Comparison of ENCODE assay signal across 11 cellular contexts in the genomic region with DNA sequence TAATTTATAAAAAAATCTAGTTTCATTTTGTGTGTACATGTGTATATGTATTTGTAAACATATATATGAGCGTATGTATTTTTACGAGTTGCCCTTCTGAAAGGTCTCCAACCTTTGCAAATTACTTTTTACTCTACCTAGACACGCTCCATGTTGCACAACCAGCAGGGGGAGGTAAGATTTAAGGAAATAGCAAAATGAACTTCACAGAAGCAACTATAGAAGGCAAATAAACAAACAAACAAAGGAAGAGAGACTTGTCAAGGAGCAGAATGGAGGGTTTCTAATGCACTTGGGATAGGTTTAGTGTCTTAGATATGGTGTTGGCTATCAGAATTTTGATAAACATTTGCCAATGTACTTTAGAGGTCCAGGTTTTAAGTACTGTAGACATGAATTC.
A peak's percentile ranks its signal among the peaks of the same experiment; 100 is the strongest.
DNase-seq lines count a peak whose midpoint lies in the region; ATAC-seq and TF ChIP-seq lines count a peak whose summit lies in the region.
"Had no signal": no experiment of that assay in that cellular context is flagged by ENCODE, and none has a peak within 500 bp of the region (broad histone marks: within the 10 kb centered on the region; RNA-seq: fewer than 3 reads in every experiment).

No MANE protein-coding gene starts in this region.

- H3F3A ChIP-seq in GM23338 (replicated peaks; ENCODE audit: low read depth) (no peaks in the 10 kb centered on the region), PC-9 (ENCODE audit: insufficient read depth, low read depth) (no peaks in the 10 kb centered on the region)

- intact Hi-C loops in left lung (cut with DNase I) = no loop called here
- intact Hi-C loops in PC-9 (cut with micrococcal nuclease; ENCODE audit: unreplicated experiment) = no loop called here

- in situ Hi-C loops in SK-MEL-5 (cut with HindIII; ENCODE audit: low pct_unique_long_range_greater_than_20kb, low sequenced_read_pairs) = no loop called here

- no TSS peak for BruUV-seq in PC-9 (replicated peaks; lab: Mats Ljungman, UMichigan)

- H3K27ac Mint-ChIP-seq in GM23338 = no peak overlapping the region
- no peak overlapping the region for H3K27ac Mint-ChIP-seq in activated T-cell treated with anti-CD3 and anti-CD28 coated beads, Interleukin-2, amount 50 U/mL, for 24 hours
- no peak overlapping the region for H3K27ac Mint-ChIP-seq in activated CD4-positive, alpha-beta T cell treated with anti-CD3 and anti-CD28 coated beads, Interleukin-2, amount 10 ng/mL, durations not matched to agents 7 days and 5 days

- no peak overlapping the region for H3K27ac ChIP-seq in GM23338 (ENCODE audit: low read depth)
- no peak overlapping the region for H3K27ac ChIP-seq in left lung
- H3K27ac ChIP-seq in PC-9 = no peak overlapping the region
- H3K27ac ChIP-seq: parathyroid adenoma had no signal

- TF ChIP-seq CTCF in GM23338 (conservative IDR thresholded peaks at IDR 0.05; ENCODE audit: low read depth in 2 of 2) (peak; percentile 68 to 85), left lung (IDR thresholded peaks at IDR 0.05) (peak in 1 of 2 donors; percentile 14), PC-9 (conservative IDR thresholded peaks at IDR 0.05) (no peak; the same call in 1 of the 2 replicates)

- H3K9me3 ChIP-seq in left lung = no peaks in the 10 kb centered on the region
- no peaks in the 10 kb centered on the region for H3K9me3 ChIP-seq in PC-9 (ENCODE audit: insufficient read depth, low read depth)

- CTCF ChIA-PET in PC-9 (lab: Charles Lee) = no interaction called here
- CTCF ChIA-PET in activated CD4-positive, alpha-beta T cell treated with anti-CD3 and anti-CD28 coated beads, Interleukin-2, amount 10 ng/mL, durations not matched to agents 7 days and 5 days (lab: Charles Lee) = no interaction called here

- H3K27me3 ChIP-seq in GM23338 (ENCODE audit: insufficient read depth) (no peaks in the 10 kb centered on the region), left lung (no peaks in the 10 kb centered on the region), PC-9 (ENCODE audit: insufficient read depth, low read depth) (no peaks in the 10 kb centered on the region)

- H3K36me3 Mint-ChIP-seq in GM23338 (ENCODE audit: low read depth) = no peaks in the 10 kb centered on the region
- no peaks in the 10 kb centered on the region for H3K36me3 Mint-ChIP-seq in activated T-cell treated with anti-CD3 and anti-CD28 coated beads, Interleukin-2, amount 50 U/mL, for 24 hours (ENCODE audit: low read depth)
- H3K36me3 Mint-ChIP-seq in activated CD4-positive, alpha-beta T cell treated with anti-CD3 and anti-CD28 coated beads, Interleukin-2, amount 10 ng/mL, durations not matched to agents 7 days and 5 days (ENCODE audit: low read depth) = no peaks in the 10 kb centered on the region

- H4K20me1 ChIP-seq in GM23338 (replicated peaks; ENCODE audit: insufficient read depth) = no peaks in the 10 kb centered on the region
- no peaks in the 10 kb centered on the region for H4K20me1 ChIP-seq in PC-9 (ENCODE audit: insufficient read depth)

- H3K4me2 ChIP-seq in GM23338 (no peak overlapping the region), PC-9 (no peak overlapping the region)

- no peaks in the 10 kb centered on the region for H3K27me3 Mint-ChIP-seq in GM23338 (ENCODE audit: insufficient read depth, low read depth, poor library complexity)
- no peaks in the 10 kb centered on the region for H3K27me3 Mint-ChIP-seq in activated T-cell treated with anti-CD3 and anti-CD28 coated beads, Interleukin-2, amount 50 U/mL, for 24 hours
- H3K27me3 Mint-ChIP-seq in activated CD4-positive, alpha-beta T cell treated with anti-CD3 and anti-CD28 coated beads, Interleukin-2, amount 10 ng/mL, durations not matched to agents 7 days and 5 days = no peaks in the 10 kb centered on the region

- H3K4me1 Mint-ChIP-seq in GM23338 = peaks cover 3% of the 10 kb centered on the region; the same call in 1 of the 3 replicates
- H3K4me1 Mint-ChIP-seq in activated T-cell treated with anti-CD3 and anti-CD28 coated beads, Interleukin-2, amount 50 U/mL, for 24 hours (ENCODE audit: low read depth) = no peaks in the 10 kb centered on the region
- no peaks in the 10 kb centered on the region for H3K4me1 Mint-ChIP-seq in activated CD4-positive, alpha-beta T cell treated with anti-CD3 and anti-CD28 coated beads, Interleukin-2, amount 10 ng/mL, durations not matched to agents 7 days and 5 days

- POLR2A ChIA-PET in PC-9 (lab: Charles Lee; ENCODE audit: unreplicated experiment) = no interaction called here
- POLR2A ChIA-PET in activated CD4-positive, alpha-beta T cell treated with anti-CD3 and anti-CD28 coated beads, Interleukin-2, amount 10 ng/mL, durations not matched to agents 7 days and 5 days (lab: Charles Lee) = no interaction called here

- H3K9me3 Mint-ChIP-seq in GM23338 = no peaks in the 10 kb centered on the region
- H3K9me3 Mint-ChIP-seq in activated T-cell treated with anti-CD3 and anti-CD28 coated beads, Interleukin-2, amount 50 U/mL, for 24 hours = peaks cover 10% of the 10 kb centered on the region
- H3K9me3 Mint-ChIP-seq in activated CD4-positive, alpha-beta T cell treated with anti-CD3 and anti-CD28 coated beads, Interleukin-2, amount 10 ng/mL, durations not matched to agents 7 days and 5 days = no peaks in the 10 kb centered on the region

- no peaks in the 10 kb centered on the region for H3K36me3 ChIP-seq in GM23338 (ENCODE audit: insufficient read depth)
- no peaks in the 10 kb centered on the region for H3K36me3 ChIP-seq in left lung
- no peaks in the 10 kb centered on the region for H3K36me3 ChIP-seq in PC-9 (ENCODE audit: low read depth)

- no peak overlapping the region for H3K4me3 Mint-ChIP-seq in GM23338
- H3K4me3 Mint-ChIP-seq in activated T-cell treated with anti-CD3 and anti-CD28 coated beads, Interleukin-2, amount 50 U/mL, for 24 hours = no peak overlapping the region
- no peak overlapping the region for H3K4me3 Mint-ChIP-seq in activated CD4-positive, alpha-beta T cell treated with anti-CD3 and anti-CD28 coated beads, Interleukin-2, amount 10 ng/mL, durations not matched to agents 7 days and 5 days

- H3K9me2 ChIP-seq in GM23338 (ENCODE audit: insufficient read depth) (no peaks in the 10 kb centered on the region), PC-9 (ENCODE audit: insufficient read depth) (no peaks in the 10 kb centered on the region)

- H3K4me3 ChIP-seq in GM23338 (no peak overlapping the region), left lung (no peak overlapping the region), PC-9 (no peak overlapping the region)

- H2AFZ ChIP-seq in GM23338 (no peak overlapping the region), PC-9 (no peak overlapping the region)
- H2AFZ ChIP-seq: parathyroid adenoma had no signal

- no peaks in the 10 kb centered on the region for H3K79me2 ChIP-seq in GM23338 (replicated peaks; ENCODE audit: insufficient read depth)
- H3K79me2 ChIP-seq in PC-9 (ENCODE audit: low read depth) = no peaks in the 10 kb centered on the region
- H3K79me2 ChIP-seq: parathyroid adenoma had no signal

- peak; percentile 32 for DNase-seq in COR-L47 (lab: John Stamatoyannopoulos, UW)
- DNase-seq in GM23338 (ENCODE audit: low spot score) = peak; percentile 73
- peak; percentile 45 for DNase-seq in SK-MEL-5 (ENCODE audit: low read depth, low spot score)
- DNase-seq in left lung = no peak
- DNase-seq in activated T-cell treated with anti-CD3 and anti-CD28 coated beads, Interleukin-2, amount 50 U/mL, for 24 hours = no peak
- no peak for DNase-seq in PC-9
- no peak for DNase-seq in activated CD4-positive, alpha-beta T cell treated with anti-CD3 and anti-CD28 coated beads, Interleukin-2, amount 10 ng/mL, durations not matched to agents 7 days and 5 days
- DNase-seq: activated CD4-positive, alpha-beta T cell treated with anti-CD3 and anti-CD28 coated beads, Interleukin-2, amount 50 U/mL, for 1 hour; NCI-H2227 treated with DMSO at 0.1 percent for 48 hours had no signal

- no peaks in the 10 kb centered on the region for H3K4me1 ChIP-seq in GM23338 (ENCODE audit: insufficient read depth)
- no peaks in the 10 kb centered on the region for H3K4me1 ChIP-seq in left lung
- H3K4me1 ChIP-seq in PC-9 (replicated peaks; ENCODE audit: insufficient read depth) = no peaks in the 10 kb centered on the region
- H3K4me1 ChIP-seq: parathyroid adenoma had no signal

- ATAC-seq in GM23338 (peak; percentile 48; the same call in 2 of the 3 replicates), left lung (peak; percentile 57), HG03196 (IDR thresholded peaks at IDR 0.05; ENCODE audit: unreplicated experiment) (no peak)

TF ChIP-seq in GM23338, 12 proteins besides CTCF, POLR2A, EP300 and RAD21 (continues in another document):
- TF ChIP-seq REST (IDR thresholded peaks at IDR 0.05; ENCODE audit: unreplicated experiment) = no peak
- TF ChIP-seq NANOG (IDR thresholded peaks at IDR 0.05; ENCODE audit: borderline replicate concordance) = no peak
- no peak for TF ChIP-seq CREB1 (CRISPR knock-in tag; IDR thresholded peaks at IDR 0.05; ENCODE audit: low read depth)
- TF ChIP-seq STAT1 (IDR thresholded peaks at IDR 0.05; ENCODE audit: unreplicated experiment) = no peak
- TF ChIP-seq ZNF114 (CRISPR knock-in tag; IDR thresholded peaks at IDR 0.05) = no peak

Comparison
In these comparisons a context has a peak if more than half of its experiments do, and no peak if none do; other contexts are left out.
1. DNase-seq: peak in COR-L47 (single experiment), GM23338 (single experiment) and SK-MEL-5 (single experiment); none in left lung (0 of 2), activated T-cell treated with anti-CD3 and anti-CD28 coated beads, Interleukin-2, amount 50 U/mL, for 24 hours (single experiment), PC-9 (0 of 2) and activated CD4-positive, alpha-beta T cell treated with anti-CD3 and anti-CD28 coated beads, Interleukin-2, amount 10 ng/mL, durations not matched to agents 7 days and 5 days (single experiment).